21 cellular contexts compared by ENCODE assay signal in the genomic region with DNA sequence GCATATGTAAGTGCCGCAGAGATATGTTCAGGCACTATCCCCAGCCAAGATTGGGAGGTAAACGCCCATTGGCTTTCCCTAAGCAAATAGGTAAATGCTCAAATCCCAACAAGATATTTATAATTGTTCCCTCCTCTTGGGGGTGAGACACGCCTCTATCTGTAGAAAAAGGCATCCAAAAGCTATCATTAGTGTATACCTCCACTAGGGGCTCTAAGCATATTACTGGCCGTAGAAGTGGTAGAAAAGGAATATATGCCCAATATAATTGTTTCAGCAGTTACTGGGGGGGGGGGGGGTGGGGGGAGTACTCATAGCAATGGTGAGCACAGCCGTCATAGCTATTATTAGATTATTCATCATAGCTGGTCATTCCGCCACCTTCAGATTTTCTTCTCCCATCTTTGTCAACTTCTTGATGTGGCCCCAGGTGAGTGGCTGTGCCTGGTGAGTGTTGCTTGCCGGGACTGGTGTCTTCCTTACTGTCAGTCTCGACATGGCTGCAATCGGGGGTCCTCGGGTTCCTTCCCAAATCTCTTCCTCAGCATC.
"Had no signal": no experiment of that assay in that cellular context is flagged by ENCODE, and none has a peak within 500 bp of the region (broad histone marks: within the 10 kb centered on the region; RNA-seq: fewer than 3 reads in every experiment).

No MANE protein-coding gene starts in this region.

- ATAC-seq: HepG2, Panc1, PC-3 had no signal

- H3K9me3 ChIP-seq: SK-N-SH had no signal

- H3K27ac ChIP-seq: KMS-11, RWPE1 had no signal

- H3K4me2 ChIP-seq: KMS-11, SK-N-SH had no signal

- H3K9ac ChIP-seq: KMS-11, SK-N-SH had no signal

- DNase-seq: IMR-90, Kasumi-1, MV-4-11, NCI-H1048, NCI-H1105, NCI-H1417, NCI-H1436 treated with DMSO at 0.1 percent for 48 hours, NCI-H1694, NCI-H187 treated with DMSO at 0.1 percent for 48 hours, NCI-H2029 treated with DMSO at 0.1 percent for 48 hours, NCI-H2227 treated with DMSO at 0.1 percent for 48 hours, NCI-H526 treated with DMSO at 0.1 percent for 48 hours, NCI-H748 treated with DMSO at 0.1 percent for 48 hours, PC-3, SHP77, SK-N-SH, SW 1271 had no signal
